ENCODE assay signal across 28 cellular contexts in the genomic region with DNA sequence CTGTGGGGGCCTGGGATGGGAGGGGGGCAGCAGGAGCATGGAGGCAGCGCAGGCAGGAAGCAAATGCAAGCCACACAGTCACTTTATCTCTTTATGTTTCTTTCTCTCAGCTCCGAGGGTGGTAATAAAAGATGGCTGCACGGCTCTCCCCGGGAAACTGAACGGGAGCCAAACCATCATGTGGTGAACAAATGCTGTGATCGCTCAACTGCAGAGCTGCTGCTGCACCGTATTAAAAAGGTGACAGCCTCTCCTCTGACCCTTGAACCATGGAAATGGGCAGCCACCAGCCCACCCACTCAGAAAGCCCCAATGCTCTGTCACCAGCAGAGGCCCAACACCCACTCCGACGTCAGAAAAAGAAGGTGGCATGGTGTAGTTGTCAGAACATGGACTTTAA.
DNase-seq lines count a peak whose midpoint lies in the region; ATAC-seq and TF ChIP-seq lines count a peak whose summit lies in the region.
"Had no signal": no experiment of that assay in that cellular context is flagged by ENCODE, and none has a peak within 500 bp of the region (broad histone marks: within the 10 kb centered on the region; RNA-seq: fewer than 3 reads in every experiment).

No MANE protein-coding gene starts in this region.

- no peak overlapping the region for H3K4me3 ChIP-seq in AG10803 (ENCODE audit: low read length)
- H3K4me3 ChIP-seq in MG63: no peak overlapping the region
- no peak overlapping the region for H3K4me3 ChIP-seq in effector memory CD4-positive, alpha-beta T cell (ENCODE audit: insufficient read depth, low read depth, low read length, poor library complexity, severe bottlenecking)
- H3K4me3 ChIP-seq: heart right ventricle, tibial artery had no signal

- in situ Hi-C loops in G401 (cut with HindIII; ENCODE audit: low sequenced_read_pairs): no loop called here

- H3K27ac ChIP-seq in effector memory CD4-positive, alpha-beta T cell (ENCODE audit: insufficient read depth, low read length, poor library complexity, severe bottlenecking): no peak overlapping the region
- H3K27ac ChIP-seq: heart right ventricle, tibial artery had no signal

- no peak for TF ChIP-seq CTCF in AG10803 (conservative IDR thresholded peaks at IDR 0.05; ENCODE audit: low read length)

- no peak for ATAC-seq in HG03521 (IDR thresholded peaks at IDR 0.05; ENCODE audit: unreplicated experiment)
- ATAC-seq: activated naive CD4-positive, alpha-beta T cell treated with anti-CD3 and anti-CD28 coated beads, Interleukin-2, amount 50 U/mL, for 72 hours; activated T-helper 17 cell treated with anti-CD3 and anti-CD28 coated beads, Interleukin-2, amount 50 U/mL, for 72 hours; heart right ventricle; left cardiac atrium; natural killer cell treated with Interleukin-12 subunit alpha and Interleukin-12 subunit beta and Interleukin-15 and Interleukin-18, amount 100 ng/mL, for 72 hours; Right ventricle myocardium inferior; sciatic nerve; stimulated activated naive CD8-positive, alpha-beta T cell treated with anti-CD3 and anti-CD28 coated beads, Interleukin-15, amount 100 ng/mL, for 72 hours had no signal

- peaks cover 6% of the 10 kb centered on the region; the same call in 1 of the 2 replicates for H3K9me3 ChIP-seq in MG63
- H3K9me3 ChIP-seq in effector memory CD4-positive, alpha-beta T cell (ENCODE audit: control insufficient read depth, low read length): no peaks in the 10 kb centered on the region

- no peaks in the 10 kb centered on the region for H3K27me3 ChIP-seq in MG63
- no peaks in the 10 kb centered on the region for H3K27me3 ChIP-seq in effector memory CD4-positive, alpha-beta T cell (replicated peaks; ENCODE audit: control insufficient read depth, insufficient read depth, low read length, poor library complexity, severe bottlenecking)

- DNase-seq in AG10803 (ENCODE audit: low read depth) (peak; percentile 21), G401 (ENCODE audit: low spot score) (peak; percentile 33), astrocyte of the hippocampus (ENCODE audit: low read depth, low spot score) (peak; percentile 45), myocyte (ENCODE audit: low read depth) (peak; percentile 50), MG63 (no peak), NK-92 (lab: John Stamatoyannopoulos, UW; ENCODE audit: unreplicated experiment) (no peak)
- DNase-seq in effector memory CD4-positive, alpha-beta T cell: no peak
- DNase-seq: activated B cell treated with CpG ODN at 0.5 μM for 24 hours; activated CD4-positive, alpha-beta T cell treated with anti-CD3 and anti-CD28 coated beads, Interleukin-2, amount 50 U/mL, for 48 hours; activated CD8-positive, alpha-beta memory T cell treated with anti-CD3 and anti-CD28 coated beads, Interleukin-2, amount 50 U/mL, for 4 hours; aorta; CD4-positive, CD25-positive, alpha-beta regulatory T cell; central memory CD4-positive, alpha-beta T cell; heart right ventricle; KBM-7; left cardiac atrium; NCI-H1694 treated with DMSO at 0.1 percent for 48 hours; NCI-H2227 treated with DMSO at 0.1 percent for 48 hours; OCI-M1; stimulated activated CD4-positive, alpha-beta T cell treated with anti-CD3 and anti-CD28 coated beads, Interleukin-15, amount 100 ng/mL, for 24 hours; stimulated activated naive CD8-positive, alpha-beta T cell treated with anti-CD3 and anti-CD28 coated beads, Interleukin-15, amount 100 ng/mL, for 72 hours; tibial artery had no signal

- H3K36me3 ChIP-seq in MG63: no peaks in the 10 kb centered on the region
- no peaks in the 10 kb centered on the region for H3K36me3 ChIP-seq in effector memory CD4-positive, alpha-beta T cell (ENCODE audit: control insufficient read depth, insufficient read depth, low read length)
- H3K36me3 ChIP-seq: heart right ventricle, tibial artery had no signal

- H3K4me1 ChIP-seq in effector memory CD4-positive, alpha-beta T cell (ENCODE audit: control insufficient read depth, insufficient read depth, low read length, poor library complexity, severe bottlenecking): no peaks in the 10 kb centered on the region
- H3K4me1 ChIP-seq: heart right ventricle had no signal

Comparison
In these comparisons a context has a peak if more than half of its experiments do, and no peak if none do; other contexts are left out.
1. DNase-seq: peak in AG10803 (single experiment), G401 (single experiment), astrocyte of the hippocampus (single experiment) and myocyte (single experiment); none in MG63 (single experiment), effector memory CD4-positive, alpha-beta T cell (0 of 3) and NK-92 (single experiment).